Comparison of ENCODE assay signal across 19 cellular contexts in genomic region chr1:28894785-28895184, GRCh38. TPM values are rescaled to one million over a fixed set of nuclear protein-coding genes. Genes with fewer than 3 reads are reported as not detected.
DNase-seq lines count a peak whose midpoint lies in the region; ATAC-seq, FAIRE-seq and TF ChIP-seq lines count a peak whose summit lies in the region.
"Had no signal": no experiment of that assay in that cellular context is flagged by ENCODE, and none has a peak within 500 bp of the region (broad histone marks: within the 10 kb centered on the region; RNA-seq: fewer than 3 reads in every experiment).

No MANE protein-coding gene starts in this region.

- H3K4ac ChIP-seq in neuronal stem cell (ENCODE audit: low read length), result no peak overlapping the region

- no peak overlapping the region for H3K4me3 ChIP-seq in right cardiac atrium (ENCODE audit: low read length)
- H3K4me3 ChIP-seq in kidney (ENCODE audit: low read length in 2 of 2), result no peak overlapping the region
- H3K4me3 ChIP-seq in subcutaneous abdominal adipose tissue (ENCODE audit: low read depth in 1 of 5, low read length in 5 of 5), result no peak overlapping the region
- no peak overlapping the region for H3K4me3 ChIP-seq in neuronal stem cell (ENCODE audit: low read length in 2 of 2)

- no peaks in the 10 kb centered on the region for H3K79me1 ChIP-seq in neuronal stem cell (ENCODE audit: low read depth, low read length)

- FAIRE-seq in kidney (lab: Jason Lieb, UNC), result no peak
- FAIRE-seq: A204.1, G401.6, GM12891, GM19239, H1, HTR-8/SVneo had no signal

- no peak overlapping the region for H3K9ac ChIP-seq in kidney (ENCODE audit: low read length in 2 of 2)
- peak overlapping the region in 1 of 5 donors; percentile 44 for H3K9ac ChIP-seq in subcutaneous abdominal adipose tissue (ENCODE audit: low read length in 5 of 5)
- no peak overlapping the region for H3K9ac ChIP-seq in neuronal stem cell (ENCODE audit: low read depth, low read length, poor library complexity)

- H2BK12ac ChIP-seq in neuronal stem cell (ENCODE audit: low read length), result no peak overlapping the region

- no peak overlapping the region for H3K23ac ChIP-seq in neuronal stem cell (ENCODE audit: low read depth, low read length, poor library complexity)

- no peak overlapping the region for H2BK15ac ChIP-seq in neuronal stem cell (ENCODE audit: low read length)

- intact Hi-C loops in left ventricle myocardium superior (cut with micrococcal nuclease), result no loop called here
- intact Hi-C loops in right cardiac atrium (cut with DNase I), result no loop called here
- intact Hi-C loops in kidney (cut with DNase I), result no loop called here

- H3K4me2 ChIP-seq in neuronal stem cell (ENCODE audit: insufficient read depth, low read length, poor library complexity, severe bottlenecking), result no peak overlapping the region

- no peak overlapping the region for H2BK5ac ChIP-seq in neuronal stem cell (ENCODE audit: low read length)

- H3K9me3 ChIP-seq in right cardiac atrium (ENCODE audit: control insufficient read depth, low read length) (no peaks in the 10 kb centered on the region), kidney (ENCODE audit: control insufficient read depth in 1 of 2, low read length in 2 of 2) (no peaks in the 10 kb centered on the region), subcutaneous abdominal adipose tissue (ENCODE audit: control insufficient read depth in 5 of 5, low read length in 5 of 5) (no peaks in the 10 kb centered on the region), neuronal stem cell (replicated peaks in 1 of 2; ENCODE audit: control insufficient read depth in 2 of 2, insufficient read depth in 1 of 2, low read depth in 1 of 2, low read length in 2 of 2) (no peaks in the 10 kb centered on the region)

- DNase-seq in left ventricle myocardium superior (no peak), right cardiac atrium (no peak), kidney (peak; percentile 13), neuronal stem cell (ENCODE audit: low spot score) (no peak), NCI-H345 treated with DMSO at 0.1 percent for 48 hours (lab: John Stamatoyannopoulos, UW; ENCODE audit: unreplicated experiment) (no peak), D341Med (ENCODE audit: low spot score) (no peak)
- DNase-seq: AML-193; Calu3; CD8-positive, alpha-beta T cell; H9; IMR-90 had no signal

- no peaks in the 10 kb centered on the region for H3K36me3 ChIP-seq in kidney (ENCODE audit: control insufficient read depth in 1 of 2, insufficient read depth in 2 of 2, low read length in 2 of 2)
- H3K36me3 ChIP-seq in subcutaneous abdominal adipose tissue (ENCODE audit: control insufficient read depth in 5 of 5, insufficient read depth in 5 of 5, low read length in 5 of 5), result peaks cover 0 to 4% (median 0%) of the 10 kb centered on the region in 5 donors
- no peaks in the 10 kb centered on the region for H3K36me3 ChIP-seq in neuronal stem cell (replicated peaks in 1 of 2; ENCODE audit: control insufficient read depth in 2 of 2, insufficient read depth in 2 of 2, low read length in 2 of 2)

- ATAC-seq in left ventricle myocardium superior (peak; percentile 45), right cardiac atrium (no peak)
- ATAC-seq: CD8-positive, alpha-beta T cell had no signal

- no peak overlapping the region for H2BK120ac ChIP-seq in neuronal stem cell (ENCODE audit: low read depth, low read length)

- peaks cover 12% of the 10 kb centered on the region for H3K4me1 ChIP-seq in right cardiac atrium (ENCODE audit: control insufficient read depth, insufficient read depth, low read length)
- peaks cover 0 to 3% of the 10 kb centered on the region in 2 donors for H3K4me1 ChIP-seq in kidney (ENCODE audit: control insufficient read depth in 1 of 2, insufficient read depth in 1 of 2, low read depth in 1 of 2, low read length in 2 of 2)
- H3K4me1 ChIP-seq in subcutaneous abdominal adipose tissue (ENCODE audit: control insufficient read depth in 5 of 5, insufficient read depth in 5 of 5, low read length in 5 of 5), result peaks cover 2 to 46% (median 27%) of the 10 kb centered on the region in 5 donors
- no peaks in the 10 kb centered on the region for H3K4me1 ChIP-seq in neuronal stem cell (ENCODE audit: control insufficient read depth in 2 of 2, insufficient read depth in 1 of 2, low read depth in 1 of 2, low read length in 2 of 2)

- H3K27ac ChIP-seq in right cardiac atrium (ENCODE audit: low read length) (no peak overlapping the region), kidney (ENCODE audit: low read depth in 2 of 2, low read length in 2 of 2) (no peak overlapping the region), subcutaneous abdominal adipose tissue (ENCODE audit: low read depth, low read length) (peak overlapping the region; percentile 22), neuronal stem cell (replicated peaks; ENCODE audit: low read length) (no peak overlapping the region)
- H3K27ac ChIP-seq: C4-2B had no signal

- WGBS in right cardiac atrium, result 70% methylated on average over 2 of the region's 2 CpGs
- no CpG with 5 or more reads among the region's 2 CpGs for WGBS in neuronal stem cell (ENCODE audit: extremely low coverage in 2 of 2, insufficient read length in 2 of 2, insufficient replicate concordance in 1 of 2), 2 donors

- no peak overlapping the region for H4K91ac ChIP-seq in neuronal stem cell (ENCODE audit: low read depth, low read length, poor library complexity)

- H3K18ac ChIP-seq in neuronal stem cell (ENCODE audit: low read length), result no peak overlapping the region

- H2AK5ac ChIP-seq in neuronal stem cell (ENCODE audit: low read depth, low read length), result no peak overlapping the region

- H2AFZ ChIP-seq in neuronal stem cell (ENCODE audit: low read length), result no peak overlapping the region

- no peak for TF ChIP-seq CTCF in kidney (IDR thresholded peaks at IDR 0.05; ENCODE audit: borderline replicate concordance, extremely low read depth, insufficient read depth)

- H4K8ac ChIP-seq in neuronal stem cell (ENCODE audit: low read depth, low read length), result no peak overlapping the region

- H3K27me3 ChIP-seq in right cardiac atrium (ENCODE audit: control insufficient read depth, insufficient read depth) (no peaks in the 10 kb centered on the region), subcutaneous abdominal adipose tissue (ENCODE audit: control insufficient read depth in 5 of 5, insufficient read depth in 4 of 5, low read length in 5 of 5) (no peaks in the 10 kb centered on the region), neuronal stem cell (ENCODE audit: control insufficient read depth in 3 of 3, insufficient read depth in 3 of 3, low read depth in 1 of 3, low read length in 3 of 3) (peaks cover 0 to 25% (median 0%) of the 10 kb centered on the region in 3 experiments)

- no peak overlapping the region for H3K14ac ChIP-seq in neuronal stem cell (ENCODE audit: low read length)

RNA-seq across cellular contexts. Expression of gene EPB41, which starts 19.6 kb away (rescaled TPM):
- total RNA-seq in left ventricle myocardium superior (24.9 TPM), right cardiac atrium (10 to 100 TPM; 14.2 to 21.1 (median 18.4) TPM), kidney (38.8 TPM)
- polyA plus RNA-seq in right cardiac atrium (8.9 TPM), kidney (ENCODE audit: insufficient read depth, low read depth, low replicate concordance) (9.9 TPM)
- polyA plus RNA-seq in neuronal stem cell (2013, experiment 1 of 2), result 105 TPM
- 105 TPM for polyA plus RNA-seq in neuronal stem cell (2013, experiment 2 of 2)
